23 cellular contexts compared by ENCODE assay signal in genomic region chr12:117162167-117162539, GRCh38. TPM values are rescaled to one million over a fixed set of nuclear protein-coding genes. Genes with fewer than 3 reads are reported as not detected.
A peak's percentile ranks its signal among the peaks of the same experiment; 100 is the strongest.
DNase-seq lines count a peak whose midpoint lies in the region; ATAC-seq and TF ChIP-seq lines count a peak whose summit lies in the region.
"Had no signal": no experiment of that assay in that cellular context is flagged by ENCODE, and none has a peak within 500 bp of the region (broad histone marks: within the 10 kb centered on the region; RNA-seq: fewer than 3 reads in every experiment).

No MANE protein-coding gene starts in this region.

- TF ChIP-seq POLR2A in IMR-90 (IDR thresholded peaks at IDR 0.05; ENCODE audit: low read depth, low read length), result no peak

- no peak overlapping the region for H2BK5ac ChIP-seq in IMR-90 (ENCODE audit: low read depth, low read length, poor library complexity, severe bottlenecking)

- H3K36me3 ChIP-seq in IMR-90 (ENCODE audit: control insufficient read depth, insufficient read depth, low read length), result peaks cover 65% of the 10 kb centered on the region
- H3K36me3 ChIP-seq in endodermal cell (ENCODE audit: control insufficient read depth, insufficient read depth, low read length), result peaks cover 91% of the 10 kb centered on the region
- H3K36me3 ChIP-seq in SJCRH30, result peaks cover 32% of the 10 kb centered on the region

- intact Hi-C loops in activated CD4-positive, alpha-beta T cell treated with anti-CD3 and anti-CD28 coated beads, Interleukin-2, amount 10 ng/mL, durations not matched to agents 24 days and 14 days (cut with micrococcal nuclease), result no loop called here
- intact Hi-C loops in IMR-90 (cut with micrococcal nuclease), result no loop called here

- no peak overlapping the region for H3K4me3 ChIP-seq in IMR-90 (ENCODE audit: insufficient read depth, low read depth, low read length)
- no peak overlapping the region for H3K4me3 ChIP-seq in endodermal cell (ENCODE audit: low read length)
- no peak overlapping the region for H3K4me3 ChIP-seq in SJCRH30

- CTCF ChIA-PET in IMR-90 (lab: Yijun Ruan, JAX), result no interaction called here

- H2AK5ac ChIP-seq in IMR-90 (ENCODE audit: low read depth, low read length), result no peak overlapping the region

- H3K18ac ChIP-seq in IMR-90 (ENCODE audit: low read depth, low read length), result no peak overlapping the region

- H3K14ac ChIP-seq in IMR-90 (replicated peaks; ENCODE audit: low read depth, low read length), result no peak overlapping the region

- no peaks in the 10 kb centered on the region for H3K27me3 Mint-ChIP-seq in activated CD4-positive, alpha-beta T cell treated with anti-CD3 and anti-CD28 coated beads, Interleukin-2, amount 10 ng/mL, durations not matched to agents 24 days and 14 days
- H3K27me3 Mint-ChIP-seq in endodermal cell (ENCODE audit: insufficient read depth), result no peaks in the 10 kb centered on the region
- no peaks in the 10 kb centered on the region for H3K27me3 Mint-ChIP-seq in stimulated activated memory B cell treated with anti-CD40 and anti-IgM and Interleukin-4, amounts not matched to agents 10 μg/mL and 1 μg/mL and 100 μg/mL, for 72 hours

- no peak overlapping the region for H3K4me2 ChIP-seq in IMR-90 (ENCODE audit: low read depth, low read length)

- H3K4me1 ChIP-seq in IMR-90 (ENCODE audit: control insufficient read depth, insufficient read depth, low read length) (no peaks in the 10 kb centered on the region), endodermal cell (ENCODE audit: control insufficient read depth, insufficient read depth, low read length) (no peaks in the 10 kb centered on the region), SJCRH30 (no peaks in the 10 kb centered on the region)
- H3K4me1 ChIP-seq: BE2C had no signal

- no peak overlapping the region for H2BK15ac ChIP-seq in IMR-90 (ENCODE audit: low read depth, low read length)

- peak overlapping the region; percentile 25 for H3K27ac Mint-ChIP-seq in activated CD4-positive, alpha-beta T cell treated with anti-CD3 and anti-CD28 coated beads, Interleukin-2, amount 10 ng/mL, durations not matched to agents 24 days and 14 days
- H3K27ac Mint-ChIP-seq in endodermal cell, result peak overlapping the region; percentile 69
- H3K27ac Mint-ChIP-seq in stimulated activated memory B cell treated with anti-CD40 and anti-IgM and Interleukin-4, amounts not matched to agents 10 μg/mL and 1 μg/mL and 100 μg/mL, for 72 hours, result peak overlapping the region; percentile 58

- H3K79me1 ChIP-seq in IMR-90 (ENCODE audit: low read depth in 1 of 2, low read length in 2 of 2), result no peaks in the 10 kb centered on the region; a peak in 1 of 4 replicates

- H3K4me1 Mint-ChIP-seq in activated CD4-positive, alpha-beta T cell treated with anti-CD3 and anti-CD28 coated beads, Interleukin-2, amount 10 ng/mL, durations not matched to agents 24 days and 14 days, result peaks cover 9% of the 10 kb centered on the region
- H3K4me1 Mint-ChIP-seq in endodermal cell, result no peaks in the 10 kb centered on the region
- no peaks in the 10 kb centered on the region for H3K4me1 Mint-ChIP-seq in stimulated activated memory B cell treated with anti-CD40 and anti-IgM and Interleukin-4, amounts not matched to agents 10 μg/mL and 1 μg/mL and 100 μg/mL, for 72 hours
- H3K4me1 Mint-ChIP-seq: CD14-positive monocyte had no signal

- no peak overlapping the region for H3K9ac ChIP-seq in IMR-90 (ENCODE audit: low read depth, low read length)
- H3K9ac ChIP-seq in endodermal cell (ENCODE audit: extremely low read depth, low read length, poor library complexity, severe bottlenecking), result no peak overlapping the region

- H3K4me3 Mint-ChIP-seq in activated CD4-positive, alpha-beta T cell treated with anti-CD3 and anti-CD28 coated beads, Interleukin-2, amount 10 ng/mL, durations not matched to agents 24 days and 14 days, result no peak overlapping the region
- H3K4me3 Mint-ChIP-seq in endodermal cell, result no peak overlapping the region
- no peak overlapping the region for H3K4me3 Mint-ChIP-seq in stimulated activated memory B cell treated with anti-CD40 and anti-IgM and Interleukin-4, amounts not matched to agents 10 μg/mL and 1 μg/mL and 100 μg/mL, for 72 hours
- H3K4me3 Mint-ChIP-seq: CD14-positive monocyte had no signal

- no peak overlapping the region for H2BK120ac ChIP-seq in IMR-90 (ENCODE audit: low read depth, low read length)

- no TSS peak for BruUV-seq in IMR-90 (replicated peaks; lab: Mats Ljungman, UMichigan)

- H3K9me1 ChIP-seq in IMR-90 (ENCODE audit: insufficient read depth, low read length), result peaks cover 2% of the 10 kb centered on the region; the same call in 1 of the 2 replicates

- no peak overlapping the region for H2BK20ac ChIP-seq in IMR-90 (ENCODE audit: low read depth, low read length)

- H3K27ac ChIP-seq in IMR-90 (ENCODE audit: insufficient read depth, low read length) (no peak overlapping the region), endodermal cell (ENCODE audit: low read depth, low read length) (no peak overlapping the region), SJCRH30 (no peak overlapping the region)

- ATAC-seq in IMR-90 (ENCODE audit: low read depth), result no peak
- no peak for ATAC-seq in stimulated activated memory B cell treated with anti-CD40 and anti-IgM and Interleukin-4, amounts not matched to agents 10 μg/mL and 1 μg/mL and 100 μg/mL, for 72 hours
- ATAC-seq in GM18519 (IDR thresholded peaks at IDR 0.05; ENCODE audit: low FRiP score, unreplicated experiment), result no peak
- ATAC-seq: HCT116, PC-3 had no signal

- H3K4ac ChIP-seq in IMR-90 (ENCODE audit: low read depth, low read length), result no peak overlapping the region

- POLR2A ChIA-PET in IMR-90 (lab: Charles Lee; ENCODE audit: unreplicated experiment), result no interaction called here

- H4K8ac ChIP-seq in IMR-90 (ENCODE audit: low read depth in 2 of 2, low read length in 2 of 2), result no peak overlapping the region

- WGBS in IMR-90 (ENCODE audit: extremely low coverage in 2 of 2, insufficient read length in 1 of 2), 2 experiments, result no CpG with 5 or more reads among the region's 8 CpGs
- WGBS in endodermal cell (ENCODE audit: insufficient coverage in 1 of 2, insufficient read length in 1 of 2), 2 experiments, result 91 to 97% methylated on average over 6 to 8 of the region's 8 CpGs

- TF ChIP-seq CTCF in IMR-90 (conservative IDR thresholded peaks at IDR 0.05; ENCODE audit: low read depth, low read length), result no peak
- no peak for TF ChIP-seq CTCF in endodermal cell (conservative IDR thresholded peaks at IDR 0.05)

- no peak overlapping the region for H3K23ac ChIP-seq in IMR-90 (ENCODE audit: low read depth, low read length)

- no peaks in the 10 kb centered on the region for H3K9me3 Mint-ChIP-seq in activated CD4-positive, alpha-beta T cell treated with anti-CD3 and anti-CD28 coated beads, Interleukin-2, amount 10 ng/mL, durations not matched to agents 24 days and 14 days
- no peaks in the 10 kb centered on the region for H3K9me3 Mint-ChIP-seq in endodermal cell
- H3K9me3 Mint-ChIP-seq in stimulated activated memory B cell treated with anti-CD40 and anti-IgM and Interleukin-4, amounts not matched to agents 10 μg/mL and 1 μg/mL and 100 μg/mL, for 72 hours, result no peaks in the 10 kb centered on the region
- H3K9me3 Mint-ChIP-seq: CD14-positive monocyte had no signal

- no peaks in the 10 kb centered on the region for H4K20me1 ChIP-seq in IMR-90 (ENCODE audit: insufficient read depth, low read length)

- no peak for TF ChIP-seq RAD21 in IMR-90 (IDR thresholded peaks at IDR 0.05; ENCODE audit: low read length)

- no peak overlapping the region for H4K5ac ChIP-seq in IMR-90 (ENCODE audit: low read depth, low read length)

- H3K9me3 ChIP-seq in IMR-90 (ENCODE audit: control insufficient read depth, insufficient read depth, low read length), result no peaks in the 10 kb centered on the region
- H3K9me3 ChIP-seq in endodermal cell (ENCODE audit: control insufficient read depth, low read length), result no peaks in the 10 kb centered on the region
- no peaks in the 10 kb centered on the region for H3K9me3 ChIP-seq in SJCRH30 (replicated peaks)
- H3K9me3 ChIP-seq: BE2C had no signal

- dilution Hi-C loops in IMR-90 (cut with HindIII; ENCODE audit: low sequenced_read_pairs, unreplicated experiment), result no loop called here

- peak overlapping the region; percentile 11 for H2AFZ ChIP-seq in IMR-90 (replicated peaks; ENCODE audit: low read length, poor library complexity)

- no peak overlapping the region for H4K91ac ChIP-seq in IMR-90 (ENCODE audit: insufficient read depth, low read depth, low read length)

- peaks cover 69% of the 10 kb centered on the region for H3K36me3 Mint-ChIP-seq in activated CD4-positive, alpha-beta T cell treated with anti-CD3 and anti-CD28 coated beads, Interleukin-2, amount 10 ng/mL, durations not matched to agents 24 days and 14 days (ENCODE audit: low read depth)
- H3K36me3 Mint-ChIP-seq in endodermal cell (ENCODE audit: low read depth), result peaks cover 88% of the 10 kb centered on the region
- peaks cover 70% of the 10 kb centered on the region for H3K36me3 Mint-ChIP-seq in stimulated activated memory B cell treated with anti-CD40 and anti-IgM and Interleukin-4, amounts not matched to agents 10 μg/mL and 1 μg/mL and 100 μg/mL, for 72 hours

- H3K56ac ChIP-seq in IMR-90 (ENCODE audit: extremely low read depth, insufficient read depth, low read length), result no peak overlapping the region

- in situ Hi-C loops in IMR-90 (cut with MboI; ENCODE audit: low sequenced_read_pairs), result no loop called here

- DNase-seq in activated CD4-positive, alpha-beta T cell treated with anti-CD3 and anti-CD28 coated beads, Interleukin-2, amount 10 ng/mL, durations not matched to agents 24 days and 14 days, result no peak
- DNase-seq in activated CD4-positive, alpha-beta T cell treated with anti-CD3 and anti-CD28 coated beads for 4 hours, result no peak
- no peak for DNase-seq in IMR-90
- DNase-seq in endodermal cell, result no peak
- no peak for DNase-seq in SJCRH30
- DNase-seq: 8988T; ACHN; BE2C; Calu3; DMS79 treated with DMSO at 0.1 percent for 48 hours; Karpas-422; NCI-H1092 treated with DMSO at 0.1 percent for 48 hours; NCI-H1436; NCI-H187 treated with DMSO at 0.1 percent for 48 hours; NCI-H2171 treated with DMSO at 0.1 percent for 48 hours; NCI-H524; NCI-H774; NK-92 treated with Interleukin-12 subunit alpha and Interleukin-12 subunit beta, amount 100 ng/mL, for 24 hours; PC-3 had no signal

- H2AK9ac ChIP-seq in IMR-90 (replicated peaks; ENCODE audit: low read depth, low read length, poor library complexity), result no peak overlapping the region

- H3K27me3 ChIP-seq in IMR-90 (ENCODE audit: control insufficient read depth, insufficient read depth, low read length) (no peaks in the 10 kb centered on the region), endodermal cell (ENCODE audit: control insufficient read depth, insufficient read depth, low read length, poor library complexity, severe bottlenecking) (no peaks in the 10 kb centered on the region), SJCRH30 (no peaks in the 10 kb centered on the region)
- H3K27me3 ChIP-seq: BE2C had no signal

RNA-seq across cellular contexts. Expression of gene FBXO21, which starts 28.1 kb away (rescaled TPM):
- 28.0 and 28.1 TPM in 2 replicates for total RNA-seq in activated CD4-positive, alpha-beta T cell treated with anti-CD3 and anti-CD28 coated beads, Interleukin-2, amount 10 ng/mL, durations not matched to agents 24 days and 14 days
- total RNA-seq in IMR-90 (2012; rRNA removed) (56.6 and 61.7 TPM in 2 replicates), endodermal cell (10 to 100 TPM; 46.5 to 54.6 TPM)
- polyA plus RNA-seq in IMR-90 (2012; rRNA removed), result 37.6 and 43.6 TPM in 2 replicates
- polyA plus RNA-seq in IMR-90 (2012; cell fraction: cytosol; rRNA removed), result 21.5 and 38.1 TPM in 2 replicates
- 24.4 and 28.8 TPM in 2 replicates for polyA plus RNA-seq in IMR-90 (2012; cell fraction: nucleus; rRNA removed; ENCODE audit: low replicate concordance)
- 52.9 TPM for polyA plus RNA-seq in endodermal cell (2013, experiment 1 of 2)
- polyA plus RNA-seq in endodermal cell (2013, experiment 2 of 2), result 43.4 TPM
- 54.1 and 68.9 TPM in 2 replicates for total RNA-seq in SJCRH30 (2014; rRNA removed; shearing (Covaris generic))
